In genomic region chr16:77223184-77223583, GRCh38 we compare ENCODE assay signal across 1 cellular context.
TF ChIP-seq lines count a peak whose summit lies in the region.

No MANE protein-coding gene starts in this region.

TF ChIP-seq in K562, 482 proteins besides CTCF, POLR2A, EP300 and RAD21 (continued from another document):
- TF ChIP-seq ZBTB9 (CRISPR knock-in tag; IDR thresholded peaks at IDR 0.05) (no peak), HDAC8 (tag; IDR thresholded peaks at IDR 0.05) (no peak), L3MBTL2 (IDR thresholded peaks at IDR 0.05) (peak; percentile 43), SMARCB1 (IDR thresholded peaks at IDR 0.05; ENCODE audit: insufficient read length, low read depth) (no peak), TCF7L2 (IDR thresholded peaks at IDR 0.05; ENCODE audit: low read depth, low read length) (no peak), ETV1 (tag; conservative IDR thresholded peaks at IDR 0.05; ENCODE audit: low read depth) (0 out of 2 replicates have a peak, but pooled peaks have one; percentile 40), SIN3A (IDR thresholded peaks at IDR 0.05; ENCODE audit: borderline replicate concordance in 2 of 2, control insufficient read depth in 1 of 2, low read depth in 2 of 2, low read length in 2 of 2) (no peak), YY1 (IDR thresholded peaks at IDR 0.05; ENCODE audit: borderline replicate concordance in 1 of 3, control insufficient read depth in 1 of 3, extremely low read depth in 1 of 3, insufficient read depth in 3 of 3, insufficient read length in 1 of 3, insufficient replicate concordance in 2 of 3, low read depth in 1 of 3, low read length in 2 of 3) (peak in 1 of 3 experiments; percentile 34), CLOCK (CRISPR knock-in tag; IDR thresholded peaks at IDR 0.05; ENCODE audit: borderline replicate concordance) (no peak), SMAD3 (CRISPR knock-in tag; conservative IDR thresholded peaks at IDR 0.05) (no peak), ZEB2 (IDR thresholded peaks at IDR 0.05) (no peak), ZBTB49 (CRISPR knock-in tag; IDR thresholded peaks at IDR 0.05; ENCODE audit: borderline replicate concordance) (no peak), ZFP36 (IDR thresholded peaks at IDR 0.05; ENCODE audit: low read depth, low read length, partially characterized antibody) (no peak), BRD9 (IDR thresholded peaks at IDR 0.05; ENCODE audit: low read depth, partially characterized antibody) (no peak), SNIP1 (IDR thresholded peaks at IDR 0.05; ENCODE audit: low read depth) (no peak), MITF (IDR thresholded peaks at IDR 0.05) (no peak), RNF2 (IDR thresholded peaks at IDR 0.05) (no peak), HNRNPH1 (optimal IDR thresholded peaks at IDR 0.05; ENCODE audit: low read depth, low read length) (no peak), SRF (CRISPR knock-in tag; IDR thresholded peaks at IDR 0.05) (peak in 1 of 2 experiments; percentile 86; a peak in 1 of 4 replicates), MLX (CRISPR knock-in tag; conservative IDR thresholded peaks at IDR 0.05) (no peak)
